ENCODE assay signal across 26 cellular contexts in genomic region chr6:130758818-130759217, GRCh38.
DNase-seq lines count a peak whose midpoint lies in the region; ATAC-seq and TF ChIP-seq lines count a peak whose summit lies in the region.
"Had no signal": no experiment of that assay in that cellular context is flagged by ENCODE, and none has a peak within 500 bp of the region (broad histone marks: within the 10 kb centered on the region; RNA-seq: fewer than 3 reads in every experiment).

No MANE protein-coding gene starts in this region.

- H2AFZ ChIP-seq in osteoblast (ENCODE audit: low read length) = peak overlapping the region; percentile 10
- H2AFZ ChIP-seq: PC-9 had no signal

- no peak overlapping the region for H3K27ac ChIP-seq in BLaER1 treated with 17β-estradiol and CSF1 and Interleukin-3, amounts not matched to agents 10 nM and 100 nM
- H3K27ac ChIP-seq in osteoblast (ENCODE audit: low read depth, low read length) = no peak overlapping the region
- H3K27ac ChIP-seq in ascending aorta = no peak overlapping the region
- H3K27ac ChIP-seq: KMS-11, PC-9, SJCRH30 had no signal

- no peak overlapping the region for H3K4me3 Mint-ChIP-seq in activated CD4-positive, alpha-beta memory T cell treated with anti-CD3 and anti-CD28 coated beads, Interleukin-2, amount 10 ng/mL, durations not matched to agents 7 days and 5 days
- H3K4me3 Mint-ChIP-seq in activated CD4-positive, alpha-beta memory T cell treated with anti-CD3 and anti-CD28 coated beads for 36 hours = no peak overlapping the region
- H3K4me3 Mint-ChIP-seq in central memory CD8-positive, alpha-beta T cell = peak overlapping the region; percentile 39
- no peak overlapping the region for H3K4me3 Mint-ChIP-seq in HFFc6
- H3K4me3 Mint-ChIP-seq: CD4-positive, CD25-positive, alpha-beta regulatory T cell; IgD-negative memory B cell had no signal

- H3K9ac ChIP-seq in BLaER1 treated with 17β-estradiol and CSF1 and Interleukin-3, amounts not matched to agents 10 nM and 100 nM = no peak overlapping the region
- H3K9ac ChIP-seq: KMS-11 had no signal

- DNase-seq in activated CD4-positive, alpha-beta memory T cell treated with anti-CD3 and anti-CD28 coated beads, Interleukin-2, amount 10 ng/mL, durations not matched to agents 7 days and 5 days = peak; percentile 38
- DNase-seq in activated CD4-positive, alpha-beta memory T cell treated with anti-CD3 and anti-CD28 coated beads for 36 hours = no peak
- DNase-seq in central memory CD8-positive, alpha-beta T cell (ENCODE audit: low spot score in 2 of 2) = no peak
- DNase-seq in osteoblast (ENCODE audit: insufficient read length, low spot score, missing footprints) (no peak), HFFc6 (no peak), ascending aorta (ENCODE audit: low spot score in 2 of 2) (no peak), NCI-H226 (no peak)
- DNase-seq: 8988T; ACHN; BE2C; CD4-positive, CD25-positive, alpha-beta regulatory T cell; COR-L47; GOT3; NCI-H1048; NCI-H1417; NCI-H1694; NCI-H2029 treated with DMSO at 0.1 percent for 48 hours; NCI-H526 treated with DMSO at 0.1 percent for 48 hours; PC-9; SJCRH30 had no signal

- H3K79me2 ChIP-seq in osteoblast (ENCODE audit: insufficient read depth, low read length) = no peaks in the 10 kb centered on the region

- H3K9me3 ChIP-seq in BLaER1 treated with 17β-estradiol and CSF1 and Interleukin-3, amounts not matched to agents 10 nM and 100 nM (replicated peaks in 1 of 11) = 0 out of 22 replicates have a peak, but pooled peaks cover 0 to 5% (median 0%) of the 10 kb centered on the region in 11 experiments
- H3K9me3 ChIP-seq in osteoblast (ENCODE audit: low read depth, low read length) = no peaks in the 10 kb centered on the region
- no peaks in the 10 kb centered on the region for H3K9me3 ChIP-seq in ascending aorta
- H3K9me3 ChIP-seq: BE2C, SJCRH30 had no signal

- TF ChIP-seq CTCF in osteoblast (IDR thresholded peaks at IDR 0.05; ENCODE audit: extremely low read depth, low read depth, low read length) = no peak
- TF ChIP-seq CTCF in HFFc6 (IDR thresholded peaks at IDR 0.05) = no peak
- no peak for TF ChIP-seq CTCF in ascending aorta (IDR thresholded peaks at IDR 0.05)

- H3K36me3 Mint-ChIP-seq in activated CD4-positive, alpha-beta memory T cell treated with anti-CD3 and anti-CD28 coated beads, Interleukin-2, amount 10 ng/mL, durations not matched to agents 7 days and 5 days (ENCODE audit: low read depth) = no peaks in the 10 kb centered on the region
- H3K36me3 Mint-ChIP-seq in activated CD4-positive, alpha-beta memory T cell treated with anti-CD3 and anti-CD28 coated beads for 36 hours = no peaks in the 10 kb centered on the region
- H3K36me3 Mint-ChIP-seq in central memory CD8-positive, alpha-beta T cell (ENCODE audit: insufficient read depth) = no peaks in the 10 kb centered on the region
- no peaks in the 10 kb centered on the region for H3K36me3 Mint-ChIP-seq in HFFc6 (ENCODE audit: low read depth)
- H3K36me3 Mint-ChIP-seq: CD4-positive, CD25-positive, alpha-beta regulatory T cell; IgD-negative memory B cell had no signal

- H3K4me1 ChIP-seq in BLaER1 treated with 17β-estradiol and CSF1 and Interleukin-3, amounts not matched to agents 10 nM and 100 nM = peaks cover 0 to 38% (median 25%) of the 10 kb centered on the region in 10 experiments; a peak in 15 of 20 replicates
- peaks cover 2% of the 10 kb centered on the region for H3K4me1 ChIP-seq in osteoblast (ENCODE audit: insufficient read depth, low read length)
- peaks cover 0 to 2% of the 10 kb centered on the region in 2 donors for H3K4me1 ChIP-seq in ascending aorta
- H3K4me1 ChIP-seq: BE2C, SJCRH30 had no signal

- POLR2A ChIA-PET in activated CD4-positive, alpha-beta memory T cell treated with anti-CD3 and anti-CD28 coated beads, Interleukin-2, amount 10 ng/mL, durations not matched to agents 7 days and 5 days (lab: Charles Lee) = interaction anchor here (1.0 kb wide), 1 partner anchor 39 kb away, joined by 3 read pairs; no protein-coding TSS in a partner anchor
- POLR2A ChIA-PET in activated CD4-positive, alpha-beta memory T cell treated with anti-CD3 and anti-CD28 coated beads for 36 hours (lab: Charles Lee) = no interaction called here

- H3K4me3 ChIP-seq in BLaER1 treated with 17β-estradiol and CSF1 and Interleukin-3, amounts not matched to agents 10 nM and 100 nM = no peak overlapping the region
- H3K4me3 ChIP-seq in osteoblast (ENCODE audit: insufficient read depth, low read length) (no peak overlapping the region), ascending aorta (no peak overlapping the region)
- H3K4me3 ChIP-seq: GM12878, PC-9, SJCRH30 had no signal

- peak overlapping the region; percentile 32 for H3K27ac Mint-ChIP-seq in activated CD4-positive, alpha-beta memory T cell treated with anti-CD3 and anti-CD28 coated beads, Interleukin-2, amount 10 ng/mL, durations not matched to agents 7 days and 5 days
- H3K27ac Mint-ChIP-seq in activated CD4-positive, alpha-beta memory T cell treated with anti-CD3 and anti-CD28 coated beads for 36 hours = no peak overlapping the region
- peak overlapping the region; percentile 11 for H3K27ac Mint-ChIP-seq in central memory CD8-positive, alpha-beta T cell (ENCODE audit: low read depth)
- no peak overlapping the region for H3K27ac Mint-ChIP-seq in HFFc6
- H3K27ac Mint-ChIP-seq: CD4-positive, CD25-positive, alpha-beta regulatory T cell; IgD-negative memory B cell had no signal

- intact Hi-C loops in activated CD4-positive, alpha-beta memory T cell treated with anti-CD3 and anti-CD28 coated beads for 36 hours (cut with micrococcal nuclease) = no loop called here
- intact Hi-C loops in ascending aorta (cut with DNase I) = no loop called here

- H3K4me2 ChIP-seq in BLaER1 treated with 17β-estradiol and CSF1 and Interleukin-3, amounts not matched to agents 10 nM and 100 nM = peak overlapping the region in 10 of 11 experiments; percentile 1 to 83 (median 50); a peak in 18 of 22 replicates
- H3K4me2 ChIP-seq in osteoblast (ENCODE audit: insufficient read depth, low read length) = no peak overlapping the region
- H3K4me2 ChIP-seq: KMS-11, PC-9 had no signal

- peaks cover 0 to 12% (median 0%) of the 10 kb centered on the region in 11 experiments; a peak in 3 of 22 replicates for H3K27me3 ChIP-seq in BLaER1 treated with 17β-estradiol and CSF1 and Interleukin-3, amounts not matched to agents 10 nM and 100 nM
- H3K27me3 ChIP-seq in osteoblast (ENCODE audit: insufficient read depth, low read length) (no peaks in the 10 kb centered on the region), ascending aorta (no peaks in the 10 kb centered on the region)
- H3K27me3 ChIP-seq: BE2C, SJCRH30 had no signal

- CTCF ChIA-PET in activated CD4-positive, alpha-beta memory T cell treated with anti-CD3 and anti-CD28 coated beads, Interleukin-2, amount 10 ng/mL, durations not matched to agents 7 days and 5 days (lab: Charles Lee) = interaction anchor here (1.0 to 1.2 kb wide), 3 partner anchors 434 to 476 kb away, joined by 3 to 5 read pairs (median 3); no protein-coding TSS in a partner anchor
- CTCF ChIA-PET in activated CD4-positive, alpha-beta memory T cell treated with anti-CD3 and anti-CD28 coated beads for 36 hours (lab: Charles Lee) = interaction anchor here (0.7 to 0.9 kb wide), 2 partner anchors 387 to 393 kb away, joined by 3 read pairs; partner anchors contain the start of gene TMEM200A

- no peaks in the 10 kb centered on the region for H4K20me1 ChIP-seq in BLaER1 treated with 17β-estradiol and CSF1 and Interleukin-3, amounts not matched to agents 10 nM and 100 nM
- H4K20me1 ChIP-seq in osteoblast (ENCODE audit: insufficient read depth, low read length) = no peaks in the 10 kb centered on the region

- H3K27me3 Mint-ChIP-seq in activated CD4-positive, alpha-beta memory T cell treated with anti-CD3 and anti-CD28 coated beads, Interleukin-2, amount 10 ng/mL, durations not matched to agents 7 days and 5 days = peaks cover 5% of the 10 kb centered on the region
- H3K27me3 Mint-ChIP-seq in activated CD4-positive, alpha-beta memory T cell treated with anti-CD3 and anti-CD28 coated beads for 36 hours = no peaks in the 10 kb centered on the region
- peaks cover 10% of the 10 kb centered on the region for H3K27me3 Mint-ChIP-seq in central memory CD8-positive, alpha-beta T cell
- H3K27me3 Mint-ChIP-seq in HFFc6 (ENCODE audit: insufficient read depth) = no peaks in the 10 kb centered on the region; the same call in 1 of the 2 replicates

- H3K36me3 ChIP-seq in BLaER1 treated with 17β-estradiol and CSF1 and Interleukin-3, amounts not matched to agents 10 nM and 100 nM = no peaks in the 10 kb centered on the region
- no peaks in the 10 kb centered on the region for H3K36me3 ChIP-seq in osteoblast (ENCODE audit: insufficient read depth, low read length)
- H3K36me3 ChIP-seq in ascending aorta = no peaks in the 10 kb centered on the region
- H3K36me3 ChIP-seq: BE2C, SJCRH30 had no signal

- no peaks in the 10 kb centered on the region for H3K9me3 Mint-ChIP-seq in activated CD4-positive, alpha-beta memory T cell treated with anti-CD3 and anti-CD28 coated beads, Interleukin-2, amount 10 ng/mL, durations not matched to agents 7 days and 5 days
- no peaks in the 10 kb centered on the region for H3K9me3 Mint-ChIP-seq in activated CD4-positive, alpha-beta memory T cell treated with anti-CD3 and anti-CD28 coated beads for 36 hours
- H3K9me3 Mint-ChIP-seq in central memory CD8-positive, alpha-beta T cell = no peaks in the 10 kb centered on the region
- H3K9me3 Mint-ChIP-seq in HFFc6 = no peaks in the 10 kb centered on the region

- ATAC-seq in central memory CD8-positive, alpha-beta T cell (replicated peaks; ENCODE audit: extremely low read depth, poor library complexity, severe bottlenecking) = peak; percentile 78
- ATAC-seq: GM12878, HCT116, Right ventricle myocardium inferior had no signal

- peaks cover 15% of the 10 kb centered on the region for H3K4me1 Mint-ChIP-seq in activated CD4-positive, alpha-beta memory T cell treated with anti-CD3 and anti-CD28 coated beads, Interleukin-2, amount 10 ng/mL, durations not matched to agents 7 days and 5 days
- H3K4me1 Mint-ChIP-seq in activated CD4-positive, alpha-beta memory T cell treated with anti-CD3 and anti-CD28 coated beads for 36 hours (ENCODE audit: low read depth) = peaks cover 4% of the 10 kb centered on the region
- peaks cover 18% of the 10 kb centered on the region for H3K4me1 Mint-ChIP-seq in central memory CD8-positive, alpha-beta T cell
- H3K4me1 Mint-ChIP-seq in HFFc6 (ENCODE audit: low read depth) = peaks cover 6% of the 10 kb centered on the region
- H3K4me1 Mint-ChIP-seq: CD4-positive, CD25-positive, alpha-beta regulatory T cell had no signal

Comparison
In these comparisons a context has a peak if more than half of its experiments do, and no peak if none do; other contexts are left out.
1. H3K27ac Mint-ChIP-seq: peak in activated CD4-positive, alpha-beta memory T cell treated with anti-CD3 and anti-CD28 coated beads, Interleukin-2, amount 10 ng/mL, durations not matched to agents 7 days and 5 days (single experiment) and central memory CD8-positive, alpha-beta T cell (single experiment); none in activated CD4-positive, alpha-beta memory T cell treated with anti-CD3 and anti-CD28 coated beads for 36 hours (single experiment) and HFFc6 (single experiment).